ENCODE assay signal across 17 cellular contexts in genomic region chr17:37413875-37414519, GRCh38. TPM values are rescaled to one million over a fixed set of nuclear protein-coding genes. Genes with fewer than 3 reads are reported as not detected.
DNase-seq lines count a peak whose midpoint lies in the region; ATAC-seq, FAIRE-seq and TF ChIP-seq lines count a peak whose summit lies in the region.
"Had no signal": no experiment of that assay in that cellular context is flagged by ENCODE, and none has a peak within 500 bp of the region (broad histone marks: within the 10 kb centered on the region; RNA-seq: fewer than 3 reads in every experiment).

No MANE protein-coding gene starts in this region.

- H3K36me3 ChIP-seq in BJ (ENCODE audit: control insufficient read depth, insufficient read depth, low read length) (peaks cover 4% of the 10 kb centered on the region), HEK293 (ENCODE audit: control insufficient read depth in 2 of 2, insufficient read depth in 1 of 2, low read length in 2 of 2) (peaks cover 77 to 93% of the 10 kb centered on the region in 2 experiments), astrocyte (ENCODE audit: insufficient read depth, low read length) (peaks cover 17% of the 10 kb centered on the region), kidney epithelial cell (ENCODE audit: control insufficient read depth, insufficient read depth, low read length) (no peaks in the 10 kb centered on the region), H7 (replicated peaks; ENCODE audit: control insufficient read depth, insufficient read depth, low read length) (peaks cover 7% of the 10 kb centered on the region)

- no peak overlapping the region for H3K4me2 ChIP-seq in astrocyte (ENCODE audit: low read length)

- no peak overlapping the region for H2AFZ ChIP-seq in astrocyte (ENCODE audit: low read depth, low read length)

- H3K79me2 ChIP-seq in astrocyte (ENCODE audit: insufficient read depth, low read length): peaks cover 10% of the 10 kb centered on the region

- H3K4me3 ChIP-seq in BJ (ENCODE audit: low read depth, low read length): no peak overlapping the region
- no peak overlapping the region for H3K4me3 ChIP-seq in HEK293 (ENCODE audit: low read depth, low read length)
- no peak overlapping the region for H3K4me3 ChIP-seq in astrocyte (ENCODE audit: insufficient read depth, low read depth, low read length)
- H3K4me3 ChIP-seq in kidney epithelial cell (ENCODE audit: low read depth, low read length): no peak overlapping the region
- H3K4me3 ChIP-seq in H7 (ENCODE audit: insufficient read depth, low read depth, low read length): no peak overlapping the region

- H3K4me1 Mint-ChIP-seq in astrocyte (ENCODE audit: low read depth, unreplicated experiment): no peaks in the 10 kb centered on the region

- no peaks in the 10 kb centered on the region for H3K9me3 Mint-ChIP-seq in astrocyte (ENCODE audit: unreplicated experiment)
- H3K9me3 Mint-ChIP-seq: IgD-negative memory B cell had no signal

- TF ChIP-seq CTCF in BJ (IDR thresholded peaks at IDR 0.05; ENCODE audit: insufficient read depth, low read depth, low read length) (peak; percentile 41), HEK293 (tag by site-specific recombination; IDR thresholded peaks at IDR 0.05) (no peak), astrocyte (IDR thresholded peaks at IDR 0.05; ENCODE audit: insufficient read depth, low read depth, low read length) (peak; percentile 39), kidney epithelial cell (IDR thresholded peaks at IDR 0.05; ENCODE audit: insufficient read depth, low read length, poor library complexity, severe bottlenecking) (peak; percentile 11)

- ATAC-seq in HG03354 (IDR thresholded peaks at IDR 0.05; ENCODE audit: poor library complexity, severe bottlenecking, unreplicated experiment) (no peak), GM21529 (IDR thresholded peaks at IDR 0.05; ENCODE audit: unreplicated experiment) (no peak)
- ATAC-seq: Panc1 had no signal

- H3K27me3 ChIP-seq in BJ (ENCODE audit: control insufficient read depth, insufficient read depth, low read length) (no peaks in the 10 kb centered on the region), astrocyte (ENCODE audit: insufficient read depth, low read length) (no peaks in the 10 kb centered on the region), kidney epithelial cell (ENCODE audit: control insufficient read depth, insufficient read depth, low read length) (no peaks in the 10 kb centered on the region), H7 (ENCODE audit: control insufficient read depth, insufficient read depth, low read length) (no peaks in the 10 kb centered on the region)

- H4K20me1 ChIP-seq in astrocyte (ENCODE audit: insufficient read depth, low read length): peaks cover 15% of the 10 kb centered on the region

- H3K27ac Mint-ChIP-seq in astrocyte (ENCODE audit: unreplicated experiment): no peak overlapping the region

- POLR2A ChIA-PET in BJ (lab: Charles Lee) (interaction anchor here (0.6 kb wide), 1 partner anchor 114 kb away, joined by 3 read pairs; no protein-coding TSS in a partner anchor), HEK293 (lab: Yijun Ruan, JAX) (interaction anchor here (0.7 kb wide), 1 partner anchor 84 kb away, joined by 8 read pairs; no protein-coding TSS in a partner anchor)

- no peak overlapping the region for H3K4me3 Mint-ChIP-seq in astrocyte (ENCODE audit: unreplicated experiment)

- FAIRE-seq in astrocyte (lab: Jason Lieb, UNC): no peak

- H3K27me3 Mint-ChIP-seq in astrocyte (ENCODE audit: low read depth, unreplicated experiment): no peaks in the 10 kb centered on the region
- H3K27me3 Mint-ChIP-seq: IgD-negative memory B cell had no signal

- DNase-seq in BJ (ENCODE audit: low read depth) (no peak), astrocyte (ENCODE audit: low read depth) (no peak), kidney epithelial cell (ENCODE audit: low read depth) (no peak), H7 (no peak), inferior parietal cortex (ENCODE audit: extremely low spot score) (no peak)
- DNase-seq: activated CD8-positive, alpha-beta memory T cell treated with anti-CD3 and anti-CD28 coated beads, Interleukin-2, amount 50 U/mL, for 48 hours; effector CD4-positive, alpha-beta T cell; NCI-H226; stimulated activated CD4-positive, alpha-beta T cell treated with anti-CD3 and anti-CD28 coated beads, Interleukin-4, amount 100 ng/mL, for 24 hours; T-helper 9 cell had no signal

- CTCF ChIA-PET in BJ (lab: Yijun Ruan, JAX): interaction anchor here (0.6 to 0.9 kb wide), 3 partner anchors 12 to 25 kb away, joined by 3 to 4 read pairs (median 4); no protein-coding TSS in a partner anchor
- CTCF ChIA-PET in HEK293 (lab: Yijun Ruan, JAX): interaction anchor here (0.6 to 1.2 kb wide), 4 partner anchors 13 to 102 kb away, joined by 3 to 4 read pairs (median 3); no protein-coding TSS in a partner anchor

- no peaks in the 10 kb centered on the region for H3K9me3 ChIP-seq in HEK293 (ENCODE audit: control insufficient read depth, insufficient read depth, low read depth, low read length)
- H3K9me3 ChIP-seq in astrocyte (ENCODE audit: insufficient read depth, low read depth, low read length): no peaks in the 10 kb centered on the region

- H3K9ac ChIP-seq in astrocyte (ENCODE audit: low read length): no peak overlapping the region

- H3K27ac ChIP-seq in HEK293 (ENCODE audit: extremely low read depth, low read depth, low read length) (no peak overlapping the region), astrocyte (ENCODE audit: low read depth, low read length) (no peak overlapping the region)

- peaks cover 11% of the 10 kb centered on the region for H3K36me3 Mint-ChIP-seq in astrocyte (ENCODE audit: low read depth, unreplicated experiment)

- H3K4me1 ChIP-seq in HEK293 (ENCODE audit: control insufficient read depth, insufficient read depth, low read length) (no peaks in the 10 kb centered on the region), astrocyte (ENCODE audit: insufficient read depth, low read length) (no peaks in the 10 kb centered on the region)

TF ChIP-seq in HEK293, 187 proteins besides CTCF, POLR2A, EP300 and RAD21:
- TF ChIP-seq ZNF146 (tag by site-specific recombination; IDR thresholded peaks at IDR 0.05) (peak; percentile 99), ZNF580 (tag by site-specific recombination; IDR thresholded peaks at IDR 0.05) (peak; percentile 82), ZNF26 (tag by site-specific recombination; IDR thresholded peaks at IDR 0.05) (no peak)
- TF ChIP-seq, protein P1, sequence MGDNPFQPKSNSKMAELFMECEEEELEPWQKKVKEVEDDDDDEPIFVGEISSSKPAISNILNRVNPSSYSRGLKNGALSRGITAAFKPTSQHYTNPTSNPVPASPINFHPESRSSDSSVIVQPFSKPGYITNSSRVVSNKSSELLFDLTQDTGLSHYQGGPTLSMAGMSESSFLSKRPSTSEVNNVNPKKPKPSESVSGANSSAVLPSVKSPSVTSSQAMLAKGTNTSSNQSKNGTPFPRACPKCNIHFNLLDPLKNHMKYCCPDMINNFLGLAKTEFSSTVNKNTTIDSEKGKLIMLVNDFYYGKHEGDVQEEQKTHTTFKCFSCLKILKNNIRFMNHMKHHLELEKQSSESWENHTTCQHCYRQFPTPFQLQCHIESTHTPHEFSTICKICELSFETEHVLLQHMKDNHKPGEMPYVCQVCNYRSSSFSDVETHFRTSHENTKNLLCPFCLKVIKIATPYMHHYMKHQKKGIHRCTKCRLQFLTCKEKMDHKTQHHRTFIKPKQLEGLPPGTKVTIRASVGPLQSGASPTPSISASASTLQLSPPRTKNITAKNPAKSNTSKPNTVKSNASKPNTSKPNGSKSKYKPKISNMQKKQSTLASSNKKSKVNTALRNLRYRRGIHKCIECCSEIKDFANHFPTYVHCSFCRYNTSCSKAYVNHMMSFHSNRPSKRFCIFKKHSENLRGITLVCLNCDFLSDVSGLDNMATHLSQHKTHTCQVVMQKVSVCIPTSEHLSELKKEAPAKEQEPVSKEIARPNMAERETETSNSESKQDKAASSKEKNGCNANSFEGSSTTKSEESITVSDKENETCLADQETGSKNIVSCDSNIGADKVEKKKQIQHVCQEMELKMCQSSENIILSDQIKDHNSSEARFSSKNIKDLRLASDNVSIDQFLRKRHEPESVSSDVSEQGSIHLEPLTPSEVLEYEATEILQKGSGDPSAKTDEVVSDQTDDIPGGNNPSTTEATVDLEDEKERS (tag by site-specific recombination; IDR thresholded peaks at IDR 0.05): 0 out of 2 replicates have a peak, but pooled peaks have one; percentile 56
TF ChIP-seq in HEK293: peak in this region for 3.

RNA-seq across cellular contexts. Expression of gene TADA2A, which starts 7.3 kb away (rescaled TPM):
- polyA plus RNA-seq in BJ (2011; rRNA removed): 13.6 and 19.3 TPM in 2 replicates
- polyA minus RNA-seq in BJ (2011; rRNA and poly(A)+ RNA removed): 16.5 and 22.5 TPM in 2 replicates
- total RNA-seq in astrocyte (14.0 TPM in 2 replicates), kidney epithelial cell (14.5 and 25.1 TPM in 2 replicates)
- 12.5 and 16.3 TPM in 2 replicates for total RNA-seq in H7 (2014; rRNA removed; shearing (Covaris generic))

RNA-seq across cellular contexts. Expression of gene ACACA, which starts 7.4 kb away (rescaled TPM):
- 26.9 and 32.4 TPM in 2 replicates for polyA plus RNA-seq in BJ (2011; rRNA removed)
- 58.8 and 77.3 TPM in 2 replicates for polyA minus RNA-seq in BJ (2011; rRNA and poly(A)+ RNA removed)
- total RNA-seq in astrocyte: 74.3 and 88.3 TPM in 2 replicates
- total RNA-seq in kidney epithelial cell: 40.7 and 54.2 TPM in 2 replicates
- total RNA-seq in H7 (2014; rRNA removed; shearing (Covaris generic)): 31.6 and 55.4 TPM in 2 replicates

RNA-seq across cellular contexts. Expression of gene C17orf78, which starts 38.2 kb away (rescaled TPM):
- polyA plus RNA-seq in BJ (2011; rRNA removed): not detected in 2 replicates
- not detected in 2 replicates for polyA minus RNA-seq in BJ (2011; rRNA and poly(A)+ RNA removed)
- total RNA-seq in astrocyte (not detected in 2 replicates), kidney epithelial cell (not detected in 2 replicates)
- total RNA-seq in H7 (2014; rRNA removed; shearing (Covaris generic)): not detected in 2 replicates
- total RNA-seq: lung microvascular endothelial cell, pulmonary artery endothelial cell had no signal
- polyA plus RNA-seq: IgD-negative memory B cell had no signal
